1 cellular context compared by ENCODE assay signal in genomic region chr11:62001450-62002178, GRCh38.
TF ChIP-seq lines count a peak whose summit lies in the region.

No MANE protein-coding gene starts in this region.

TF ChIP-seq in HepG2, 621 proteins besides CTCF, POLR2A, EP300 and RAD21 (continued from another document and continues in another):
- TF ChIP-seq STAG1 (CRISPR knock-in tag; IDR thresholded peaks at IDR 0.05) (peak; percentile 36), NR0B2 (CRISPR knock-in tag; IDR thresholded peaks at IDR 0.05) (no peak), TFE3 (CRISPR knock-in tag; IDR thresholded peaks at IDR 0.05) (peak; percentile 46; the same call in 1 of the 2 replicates), ZNF337 (CRISPR knock-in tag; IDR thresholded peaks at IDR 0.05; ENCODE audit: borderline replicate concordance, low read depth) (no peak), AGO1 (IDR thresholded peaks at IDR 0.05; ENCODE audit: low read depth, low read length, poor library complexity, severe bottlenecking) (no peak), ZNF543 (CRISPR knock-in tag; IDR thresholded peaks at IDR 0.05) (no peak; the same call in 1 of the 2 replicates), IKZF4 (CRISPR knock-in tag; IDR thresholded peaks at IDR 0.05; ENCODE audit: borderline replicate concordance, low read depth, not compliant biosample characterization) (no peak), HNF1B (CRISPR knock-in tag; IDR thresholded peaks at IDR 0.05) (peak; percentile 52; the same call in 1 of the 2 replicates), MBNL3 (CRISPR knock-in tag; conservative IDR thresholded peaks at IDR 0.05) (no peak), UBTF (CRISPR knock-in tag; IDR thresholded peaks at IDR 0.05) (peak; percentile 49; the same call in 1 of the 2 replicates), KDM5A (IDR thresholded peaks at IDR 0.05; ENCODE audit: borderline replicate concordance, low read length) (no peak), ATF2 (CRISPR knock-in tag; IDR thresholded peaks at IDR 0.05) (peak; percentile 46; the same call in 1 of the 2 replicates), ZNF609 (CRISPR knock-in tag; IDR thresholded peaks at IDR 0.05; ENCODE audit: borderline replicate concordance) (peak; percentile 46; the same call in 1 of the 2 replicates), ZNF468 (CRISPR knock-in tag; IDR thresholded peaks at IDR 0.05) (no peak), THAP8 (CRISPR knock-in tag; IDR thresholded peaks at IDR 0.05; ENCODE audit: borderline replicate concordance) (no peak), JUND (CRISPR knock-in tag; IDR thresholded peaks at IDR 0.05) (no peak), PHF21A (CRISPR knock-in tag; IDR thresholded peaks at IDR 0.05) (peak; percentile 60; the same call in 1 of the 2 replicates), ZNF160 (CRISPR knock-in tag; IDR thresholded peaks at IDR 0.05) (0 out of 2 replicates have a peak, but pooled peaks have one; percentile 35), ZNF720 (CRISPR knock-in tag; IDR thresholded peaks at IDR 0.05) (no peak), ETV6 (CRISPR knock-in tag; conservative IDR thresholded peaks at IDR 0.05) (no peak), JARID2 (CRISPR knock-in tag; IDR thresholded peaks at IDR 0.05; ENCODE audit: insufficient replicate concordance) (no peak), ZNF180 (CRISPR knock-in tag; IDR thresholded peaks at IDR 0.05; ENCODE audit: borderline replicate concordance, low read depth) (no peak), SPEN (CRISPR knock-in tag; IDR thresholded peaks at IDR 0.05; ENCODE audit: low read depth) (peak; percentile 68; the same call in 1 of the 2 replicates), ZNF292 (CRISPR knock-in tag; IDR thresholded peaks at IDR 0.05; ENCODE audit: borderline replicate concordance, low read depth) (peak; percentile 45; the same call in 1 of the 2 replicates), ZNF260 (CRISPR knock-in tag; IDR thresholded peaks at IDR 0.05; ENCODE audit: borderline replicate concordance, low read depth) (no peak), ZNF687 (CRISPR knock-in tag; IDR thresholded peaks at IDR 0.05) (peak; percentile 83), IRF9 (CRISPR knock-in tag; IDR thresholded peaks at IDR 0.05; ENCODE audit: borderline replicate concordance) (no peak), KLF6 (CRISPR knock-in tag; IDR thresholded peaks at IDR 0.05) (no peak), ZNF800 (CRISPR knock-in tag; IDR thresholded peaks at IDR 0.05) (peak; percentile 26; the same call in 1 of the 2 replicates), ZNF598 (CRISPR knock-in tag; IDR thresholded peaks at IDR 0.05; ENCODE audit: borderline replicate concordance) (no peak)
